Comparison of ENCODE assay signal across 12 cellular contexts in the genomic region with DNA sequence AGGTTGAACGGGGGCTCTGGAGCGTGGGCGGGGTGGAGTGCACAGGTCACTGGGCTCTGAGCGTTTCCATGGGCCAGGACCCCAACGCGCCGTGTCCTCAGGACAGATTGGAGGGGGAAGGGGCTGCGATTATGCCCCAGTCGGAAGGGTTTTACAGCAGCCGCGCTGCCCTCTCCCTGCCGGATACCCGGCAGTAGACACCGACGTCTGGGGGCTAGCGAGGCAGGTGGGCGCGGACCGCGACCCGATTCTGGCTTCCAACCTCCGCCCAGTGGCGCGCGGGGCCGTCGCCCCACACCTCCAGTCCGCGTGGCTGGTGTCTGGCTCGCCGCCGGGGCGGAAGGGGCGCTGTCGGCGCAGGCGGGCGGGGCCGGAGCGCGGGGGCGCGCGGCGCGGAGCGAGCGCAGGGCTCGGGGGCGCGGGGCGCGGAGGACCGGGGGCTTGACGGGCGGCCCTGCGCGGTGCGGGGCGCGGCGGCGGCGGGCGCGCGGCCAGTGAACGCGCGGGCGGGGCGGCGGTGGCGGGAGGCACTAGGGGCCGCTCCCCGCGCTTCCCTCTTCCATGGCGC. TPM values are rescaled to one million over a fixed set of nuclear protein-coding genes. Genes with fewer than 3 reads are reported as not detected.
A peak's percentile ranks its signal among the peaks of the same experiment; 100 is the strongest.
DNase-seq lines count a peak whose midpoint lies in the region; ATAC-seq and TF ChIP-seq lines count a peak whose summit lies in the region.
"Had no signal": no experiment of that assay in that cellular context is flagged by ENCODE, and none has a peak within 500 bp of the region (broad histone marks: within the 10 kb centered on the region; RNA-seq: fewer than 3 reads in every experiment).

No MANE protein-coding gene starts in this region.

- no peaks in the 10 kb centered on the region for H3K9me3 Mint-ChIP-seq in activated T-cell treated with anti-CD3 and anti-CD28 coated beads, Interleukin-2, amount 50 U/mL, for 72 hours
- H3K9me3 Mint-ChIP-seq: activated naive CD4-positive, alpha-beta T cell treated with anti-CD3 and anti-CD28 coated beads for 36 hours had no signal

- DNase-seq in cardiac muscle cell (ENCODE audit: low read depth in 1 of 2, low spot score in 1 of 2) = peak in 1 of 2 donors; percentile 48
- no peak for DNase-seq in Right ventricle myocardium inferior (ENCODE audit: missing footprints)
- DNase-seq in activated T-cell treated with anti-CD3 and anti-CD28 coated beads, Interleukin-2, amount 50 U/mL, for 72 hours = peak; percentile 23 to 26
- DNase-seq in islet precursor cell = peak; percentile 54
- no peak for DNase-seq in activated CD4-positive, alpha-beta T cell treated with anti-CD3 and anti-CD28 coated beads for 4 hours
- DNase-seq: activated naive CD4-positive, alpha-beta T cell treated with anti-CD3 and anti-CD28 coated beads for 36 hours; T1000 had no signal

- peaks cover 45% of the 10 kb centered on the region for H3K27me3 ChIP-seq in cardiac muscle cell

- H3K27ac ChIP-seq in cardiac muscle cell = no peak overlapping the region
- no peak overlapping the region for H3K27ac ChIP-seq in urinary bladder (ENCODE audit: low read depth)

- H3K4me1 Mint-ChIP-seq in activated T-cell treated with anti-CD3 and anti-CD28 coated beads, Interleukin-2, amount 50 U/mL, for 72 hours (ENCODE audit: low read depth) = peaks cover 8% of the 10 kb centered on the region

- peaks cover 40% of the 10 kb centered on the region for H3K27me3 Mint-ChIP-seq in activated T-cell treated with anti-CD3 and anti-CD28 coated beads, Interleukin-2, amount 50 U/mL, for 72 hours (ENCODE audit: low read depth)

- H3K4me1 ChIP-seq in cardiac muscle cell (ENCODE audit: low read depth) (peaks cover 12% of the 10 kb centered on the region), urinary bladder (ENCODE audit: insufficient read depth) (peaks cover 1% of the 10 kb centered on the region)

- no peak for TF ChIP-seq CTCF in cardiac muscle cell (IDR thresholded peaks at IDR 0.05; ENCODE audit: low read depth, low read length)

- WGBS in urinary bladder = 1% methylated on average over 76 of the region's 78 CpGs

- peak overlapping the region; percentile 39 to 60 for H3K4me3 Mint-ChIP-seq in activated T-cell treated with anti-CD3 and anti-CD28 coated beads, Interleukin-2, amount 50 U/mL, for 72 hours

- peak overlapping the region; percentile 27 for H3K4me3 ChIP-seq in cardiac muscle cell
- peak overlapping the region; percentile 3 for H3K4me3 ChIP-seq in urinary bladder (ENCODE audit: low read depth, low read length)

- H3K27ac Mint-ChIP-seq in activated T-cell treated with anti-CD3 and anti-CD28 coated beads, Interleukin-2, amount 50 U/mL, for 72 hours = no peak overlapping the region
- H3K27ac Mint-ChIP-seq: activated naive CD4-positive, alpha-beta T cell treated with anti-CD3 and anti-CD28 coated beads for 36 hours had no signal

- intact Hi-C loops in Right ventricle myocardium inferior (cut with DNase I) = loop anchor here (5.0 kb wide), 2 partner anchors 206 to 506 kb away; no protein-coding TSS in a partner anchor

- H3K36me3 ChIP-seq in cardiac muscle cell = no peaks in the 10 kb centered on the region
- no peaks in the 10 kb centered on the region for H3K36me3 ChIP-seq in urinary bladder (ENCODE audit: insufficient read depth)

- H3K36me3 Mint-ChIP-seq in activated T-cell treated with anti-CD3 and anti-CD28 coated beads, Interleukin-2, amount 50 U/mL, for 72 hours (ENCODE audit: insufficient read depth in 2 of 2) = no peaks in the 10 kb centered on the region

- ATAC-seq in Right ventricle myocardium inferior (no peak), GM21526 (IDR thresholded peaks at IDR 0.05; ENCODE audit: low FRiP score, unreplicated experiment) (no peak), GM18520 (IDR thresholded peaks at IDR 0.05; ENCODE audit: unreplicated experiment) (no peak)
- ATAC-seq in activated T-cell treated with anti-CD3 and anti-CD28 coated beads, Interleukin-2, amount 50 U/mL, for 72 hours (replicated peaks in 1 of 2) = no peak

- H3K9me3 ChIP-seq in cardiac muscle cell (ENCODE audit: low read depth) = no peaks in the 10 kb centered on the region

RNA-seq across cellular contexts. Expression of gene KIF26A, which starts 2.4 kb away (rescaled TPM):
- total RNA-seq in cardiac muscle cell (38.3 and 74.9 TPM in 2 replicates), Right ventricle myocardium inferior (6.4 TPM), urinary bladder (8.5 TPM)
- polyA plus RNA-seq in cardiac muscle cell (9.9 and 19.5 TPM in 2 replicates), urinary bladder (5.7 TPM)
- under 1 TPM; 0.05 to 0.25 TPM for total RNA-seq in activated T-cell treated with anti-CD3 and anti-CD28 coated beads, Interleukin-2, amount 50 U/mL, for 72 hours
- total RNA-seq: M059J had no signal

RNA-seq across cellular contexts. Expression of gene ASPG, which starts 50.5 kb away (rescaled TPM):
- total RNA-seq in cardiac muscle cell (1.8 and 7.3 TPM in 2 replicates), Right ventricle myocardium inferior (27.5 TPM), urinary bladder (2.2 TPM)
- polyA plus RNA-seq in cardiac muscle cell (3.4 and 8.8 TPM in 2 replicates), urinary bladder (2.7 TPM)
- total RNA-seq in activated T-cell treated with anti-CD3 and anti-CD28 coated beads, Interleukin-2, amount 50 U/mL, for 72 hours = under 1 TPM in 1 of 2 donors, not detected in 1; 0.30 TPM
- total RNA-seq: activated naive CD4-positive, alpha-beta T cell treated with anti-CD3 and anti-CD28 coated beads for 36 hours; M059J; pulmonary artery endothelial cell had no signal

Comparison
In these comparisons a context has a peak if more than half of its experiments do, and no peak if none do; other contexts are left out.
1. DNase-seq: peak in activated T-cell treated with anti-CD3 and anti-CD28 coated beads, Interleukin-2, amount 50 U/mL, for 72 hours (2 of 2) and islet precursor cell (single experiment); none in Right ventricle myocardium inferior (single experiment) and activated CD4-positive, alpha-beta T cell treated with anti-CD3 and anti-CD28 coated beads for 4 hours (0 of 2).